In the genomic region with DNA sequence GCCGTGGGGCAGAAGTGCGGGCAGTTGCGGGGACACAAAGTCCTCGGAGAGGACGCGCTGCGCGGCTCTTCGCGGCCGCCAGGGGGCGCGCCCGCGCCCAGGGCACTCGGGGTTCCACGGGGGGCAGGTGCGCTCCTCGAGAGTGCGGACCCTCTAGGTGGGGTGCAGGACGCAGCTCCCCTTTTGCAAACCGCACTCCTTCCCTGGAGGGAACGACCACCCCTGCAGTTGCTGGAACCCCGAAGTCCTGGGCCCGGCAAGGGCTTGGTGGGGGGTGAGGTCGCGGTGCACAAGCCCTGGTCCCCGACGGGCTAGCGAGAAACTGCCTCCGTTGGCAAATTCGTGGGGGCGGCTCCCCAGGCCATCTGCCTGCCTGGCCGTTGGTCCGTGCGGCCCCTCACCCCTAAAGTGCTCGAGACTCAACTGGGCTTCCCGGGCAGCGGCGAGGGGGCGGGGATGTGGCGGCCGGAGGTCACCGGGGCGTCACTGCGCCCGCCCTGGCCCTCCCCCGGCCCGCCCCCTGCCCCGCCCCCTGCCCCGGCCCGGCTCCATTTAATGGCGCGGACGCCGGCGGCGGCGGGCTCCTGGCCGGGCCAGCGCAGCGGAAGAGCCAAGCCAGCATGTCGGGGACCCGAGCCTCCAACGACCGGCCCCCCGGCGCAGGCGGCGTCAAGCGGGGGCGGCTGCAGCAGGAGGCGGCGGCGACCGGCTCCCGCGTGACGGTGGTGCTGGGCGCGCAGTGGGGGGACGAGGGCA, we compare ENCODE assay signal across 7 cellular contexts. TPM values are rescaled to one million over a fixed set of nuclear protein-coding genes. Genes with fewer than 3 reads are reported as not detected.
DNase-seq lines count a peak whose midpoint lies in the region; ATAC-seq and TF ChIP-seq lines count a peak whose summit lies in the region.

A gene (plus strand): TSS at position 579 of the 756 bp plus-strand sequence. CDS start 42 bp downstream, at position 621.

- H3K27me3 ChIP-seq in parathyroid adenoma (ENCODE audit: control insufficient read depth, insufficient read depth, low read length): no peaks in the 10 kb centered on the region
- H3K27me3 ChIP-seq in upper lobe of right lung: no peaks in the 10 kb centered on the region

- intact Hi-C loops in Right ventricle myocardium inferior (cut with DNase I) (loop anchor here (1.0 to 10.0 kb wide), 3 partner anchors 29 to 751 kb away; a partner anchor contains a TSS), upper lobe of right lung (cut with DNase I) (no loop called here)

- H3K9me3 ChIP-seq in parathyroid adenoma (ENCODE audit: control insufficient read depth, low read length): no peaks in the 10 kb centered on the region
- no peaks in the 10 kb centered on the region for H3K9me3 ChIP-seq in upper lobe of right lung

- peak within 1 kb of the TSS; percentile 30 for H3K27ac ChIP-seq in parathyroid adenoma
- peak within 1 kb of the TSS; percentile 24 for H3K27ac ChIP-seq in upper lobe of right lung

- TF ChIP-seq CTCF in GM12875 (IDR thresholded peaks at IDR 0.05; ENCODE audit: borderline replicate concordance, insufficient read depth, low read depth, low read length): peak; percentile 98
- TF ChIP-seq CTCF in parathyroid adenoma (IDR thresholded peaks at IDR 0.05): peak; percentile 93
- TF ChIP-seq CTCF in upper lobe of right lung (IDR thresholded peaks at IDR 0.05): peak; percentile 96

- no peaks in the 10 kb centered on the region for H3K36me3 ChIP-seq in parathyroid adenoma (ENCODE audit: control insufficient read depth, insufficient read depth, low read length)
- H3K36me3 ChIP-seq in upper lobe of right lung: peaks cover 3% of the 10 kb centered on the region

- DNase-seq in RKO (ENCODE audit: low spot score) (peak; percentile 45), Right ventricle myocardium inferior (ENCODE audit: missing footprints) (peak; percentile 92), upper lobe of right lung (peak; percentile 88)
- DNase-seq in activated naive CD4-positive, alpha-beta T cell (lab: John Stamatoyannopoulos, UW): peak; percentile 21 to 55 (median 36)

- peak within 1 kb of the TSS; percentile 63 for H3K4me3 ChIP-seq in GM12875 (ENCODE audit: low read depth, low read length)
- H3K4me3 ChIP-seq in parathyroid adenoma (ENCODE audit: low read depth, low read length): peak within 1 kb of the TSS; percentile 70
- H3K4me3 ChIP-seq in upper lobe of right lung: peak within 1 kb of the TSS; percentile 69

- peak within 1 kb of the TSS; percentile 89 for H3K4me2 ChIP-seq in parathyroid adenoma (ENCODE audit: low read length)

- ATAC-seq in HG03025 (IDR thresholded peaks at IDR 0.05; ENCODE audit: low FRiP score, unreplicated experiment) (peak; percentile 51), Right ventricle myocardium inferior (peak; percentile 62), upper lobe of right lung (peak; percentile 84)

- peak within 1 kb of the TSS; percentile 91 for H2AFZ ChIP-seq in parathyroid adenoma

- H3K9ac ChIP-seq in parathyroid adenoma: no peak within 1 kb of the TSS

- H3K79me2 ChIP-seq in parathyroid adenoma: no peaks in the 10 kb centered on the region

- H3K4me1 ChIP-seq in parathyroid adenoma: peaks cover 5% of the 10 kb centered on the region
- H3K4me1 ChIP-seq in upper lobe of right lung: peaks cover 15% of the 10 kb centered on the region

RNA-seq across cellular contexts. Expression of the gene that starts here (rescaled TPM):
- total RNA-seq in Right ventricle myocardium inferior (191 TPM), upper lobe of right lung (5.5 TPM)

Comparison
In these comparisons a context has a peak if more than half of its experiments do, and no peak if none do; other contexts are left out.
1. Peak in every context shown above with its lines: DNase-seq, ATAC-seq, H3K4me3 ChIP-seq and H3K27ac ChIP-seq.
2. RNA of the gene that starts here (total RNA-seq): 191 TPM in Right ventricle myocardium inferior (single experiment); 5.5 TPM in upper lobe of right lung (single experiment); every median in the first group is over 10 times any median in the second.
3. DNase-seq: peak in every context shown above with its lines; median percentile 92 in Right ventricle myocardium inferior; 88 in upper lobe of right lung; 45 in RKO; 36 in activated naive CD4-positive, alpha-beta T cell.